ENCODE assay signal across 17 cellular contexts in genomic region chr2:9292426-9292825, GRCh38.
DNase-seq lines count a peak whose midpoint lies in the region; ATAC-seq and TF ChIP-seq lines count a peak whose summit lies in the region.
"Had no signal": no experiment of that assay in that cellular context is flagged by ENCODE, and none has a peak within 500 bp of the region (broad histone marks: within the 10 kb centered on the region; RNA-seq: fewer than 3 reads in every experiment).

No MANE protein-coding gene starts in this region.

- H3K4me3 ChIP-seq in epithelial cell of esophagus (ENCODE audit: low read length) (no peak overlapping the region), trophoblast cell (ENCODE audit: low read depth, low read length) (no peak overlapping the region)
- H3K4me3 ChIP-seq: GM12878, GM23248, HAP-1 had no signal

- H3K9me3 ChIP-seq in trophoblast cell (ENCODE audit: insufficient read depth, low read depth, low read length), result no peaks in the 10 kb centered on the region
- H3K9me3 ChIP-seq: Caco-2, HAP-1 had no signal

- no peak overlapping the region for H4K8ac ChIP-seq in trophoblast cell (ENCODE audit: low read depth, low read length)

- peaks cover 12% of the 10 kb centered on the region for H3K36me3 Mint-ChIP-seq in Calu3 (ENCODE audit: insufficient read depth, unreplicated experiment)
- H3K36me3 Mint-ChIP-seq: CD4-positive, CD25-positive, alpha-beta regulatory T cell; CD8-positive, alpha-beta memory T cell had no signal

- no peak overlapping the region for H3K9ac ChIP-seq in trophoblast cell (ENCODE audit: low read length)
- H3K9ac ChIP-seq: GM23248 had no signal

- peaks cover 14% of the 10 kb centered on the region for H3K79me1 ChIP-seq in trophoblast cell (ENCODE audit: low read length)

- H3K27ac Mint-ChIP-seq in Calu3 (ENCODE audit: unreplicated experiment), result peak overlapping the region; percentile 67
- H3K27ac Mint-ChIP-seq: B cell; CD4-positive, CD25-positive, alpha-beta regulatory T cell; CD8-positive, alpha-beta memory T cell had no signal

- no peaks in the 10 kb centered on the region for H3K36me3 ChIP-seq in trophoblast cell (ENCODE audit: control insufficient read depth in 1 of 2, insufficient read depth in 2 of 2, low read length in 2 of 2)
- H3K36me3 ChIP-seq: HAP-1 had no signal

- peaks cover 34% of the 10 kb centered on the region for H3K4me1 Mint-ChIP-seq in Calu3 (ENCODE audit: low read depth, unreplicated experiment)
- H3K4me1 Mint-ChIP-seq: B cell; CD4-positive, CD25-positive, alpha-beta regulatory T cell; CD8-positive, alpha-beta memory T cell had no signal

- H3K27me3 ChIP-seq in trophoblast cell (ENCODE audit: insufficient read depth, low read length), result no peaks in the 10 kb centered on the region

- no peak overlapping the region for H4K91ac ChIP-seq in trophoblast cell (ENCODE audit: low read depth, low read length)

- no peak overlapping the region for H2AK5ac ChIP-seq in trophoblast cell (ENCODE audit: low read length)

- no peak overlapping the region for H4K12ac ChIP-seq in trophoblast cell (ENCODE audit: low read depth, low read length)

- H3K4me1 ChIP-seq in trophoblast cell (ENCODE audit: control insufficient read depth in 1 of 2, insufficient read depth in 2 of 2, low read length in 2 of 2), result peaks cover 20 to 22% of the 10 kb centered on the region in 2 experiments

- no CpG with 5 or more reads among the region's 4 CpGs for WGBS in trophoblast cell (ENCODE audit: extremely low coverage, insufficient coverage, insufficient read length)

- H2BK120ac ChIP-seq in trophoblast cell (ENCODE audit: insufficient read depth, low read length, poor library complexity), result no peak overlapping the region

- TF ChIP-seq CTCF in Calu3 (IDR thresholded peaks at IDR 0.05; ENCODE audit: unreplicated experiment) (no peak), epithelial cell of esophagus (IDR thresholded peaks at IDR 0.05; ENCODE audit: insufficient read depth, low read depth, low read length, missing control alignments) (no peak), GM13977 (IDR thresholded peaks at IDR 0.05; ENCODE audit: extremely low read depth, insufficient read depth, missing control alignments) (no peak)

- H3K4ac ChIP-seq in trophoblast cell (ENCODE audit: low read depth, low read length), result no peak overlapping the region

- H3K14ac ChIP-seq in trophoblast cell (ENCODE audit: low read length), result no peak overlapping the region

- no peak overlapping the region for H2BK12ac ChIP-seq in trophoblast cell (ENCODE audit: low read length)

- no peak overlapping the region for H2BK5ac ChIP-seq in trophoblast cell (ENCODE audit: low read depth, low read length, poor library complexity)

- peak overlapping the region; percentile 19 for H3K18ac ChIP-seq in trophoblast cell (ENCODE audit: low read length)

- no peak overlapping the region for H3K4me3 Mint-ChIP-seq in Calu3 (ENCODE audit: low read depth, unreplicated experiment)
- H3K4me3 Mint-ChIP-seq: B cell; CD4-positive, CD25-positive, alpha-beta regulatory T cell; CD8-positive, alpha-beta memory T cell had no signal

- CTCF ChIA-PET in Calu3 (lab: Charles Lee), result no interaction called here

- H2AFZ ChIP-seq in trophoblast cell (ENCODE audit: insufficient read depth, low read length, poor library complexity), result no peak overlapping the region
- H2AFZ ChIP-seq: GM23248 had no signal

- peak overlapping the region; percentile 69 for H3K27ac ChIP-seq in trophoblast cell (ENCODE audit: low read depth, low read length)
- H3K27ac ChIP-seq: GM23248 had no signal

- no peaks in the 10 kb centered on the region for H3K27me3 Mint-ChIP-seq in Calu3 (ENCODE audit: unreplicated experiment)

- in situ Hi-C loops in GM13977 (cut with MboI; ENCODE audit: low pct_unique_long_range_greater_than_20kb, low sequenced_read_pairs, unreplicated experiment), result no loop called here

- no peak for ATAC-seq in GM18868 (IDR thresholded peaks at IDR 0.05; ENCODE audit: unreplicated experiment)
- ATAC-seq: GM12878 had no signal

- no TSS peak for BruUV-seq in Calu3 (replicated peaks; lab: Mats Ljungman, UMichigan)

- intact Hi-C loops in Calu3 (cut with micrococcal nuclease; ENCODE audit: unreplicated experiment), result no loop called here

- no peaks in the 10 kb centered on the region for H3K79me2 ChIP-seq in trophoblast cell (ENCODE audit: control insufficient read depth, insufficient read depth, low read length, poor library complexity)

- DNase-seq in Calu3 (no peak), M059J (ENCODE audit: low read depth) (peak; percentile 17), epithelial cell of esophagus (ENCODE audit: low read depth) (peak; percentile 58), trophoblast cell (peak; percentile 83 to 93), hepatic stellate cell (ENCODE audit: low spot score) (no peak), GM13977 (ENCODE audit: low spot score) (no peak)
- DNase-seq: C1 segment of cervical spinal cord; Caco-2; CD4-positive, CD25-positive, alpha-beta regulatory T cell; CD8-positive, alpha-beta memory T cell; DMS153; DMS79 treated with DMSO at 0.1 percent for 48 hours; GM23248 had no signal

- no peaks in the 10 kb centered on the region for H3K9me3 Mint-ChIP-seq in Calu3 (ENCODE audit: low read depth, unreplicated experiment)
- H3K9me3 Mint-ChIP-seq: CD4-positive, CD25-positive, alpha-beta regulatory T cell; CD8-positive, alpha-beta memory T cell had no signal

- no peak overlapping the region for H3K23ac ChIP-seq in trophoblast cell (ENCODE audit: low read length)

- no peak overlapping the region for H3K4me2 ChIP-seq in trophoblast cell (ENCODE audit: low read length)

Comparison
In these comparisons a context has a peak if more than half of its experiments do, and no peak if none do; other contexts are left out.
1. DNase-seq: peak in M059J (single experiment), epithelial cell of esophagus (single experiment) and trophoblast cell (2 of 2); none in Calu3 (single experiment), hepatic stellate cell (single experiment) and GM13977 (single experiment).